Comparison of ENCODE assay signal across 1 cellular context in the genomic region with DNA sequence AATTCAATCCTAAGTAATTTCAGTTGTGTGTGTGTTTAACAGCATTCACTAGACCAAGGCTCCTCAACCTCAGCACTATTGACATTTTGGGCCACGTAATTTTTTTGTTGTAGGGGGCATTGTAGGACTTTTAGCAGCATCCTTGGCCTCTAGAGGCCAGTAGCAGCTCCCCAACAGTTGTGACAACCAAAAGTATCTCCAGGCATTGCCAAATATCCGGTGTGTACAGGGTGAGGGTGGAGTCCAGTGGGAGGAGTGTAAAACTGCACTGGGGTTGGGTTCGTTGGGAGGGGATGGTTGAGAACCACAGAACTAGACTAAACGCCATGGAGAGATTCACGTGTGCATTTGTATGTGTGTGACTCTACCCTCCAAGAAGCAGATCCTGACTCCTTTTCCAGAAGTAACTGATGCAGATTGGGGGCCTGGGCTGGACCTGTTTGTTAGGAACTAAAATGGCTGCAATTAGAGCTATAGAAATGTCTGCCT.
TF ChIP-seq lines count a peak whose summit lies in the region.

No MANE protein-coding gene starts in this region.

TF ChIP-seq in IMR-90, 13 proteins besides CTCF, POLR2A, EP300 and RAD21:
- TF ChIP-seq MAFK (IDR thresholded peaks at IDR 0.05; ENCODE audit: low read depth, low read length) (no peak), CEBPB (IDR thresholded peaks at IDR 0.05; ENCODE audit: low read depth, low read length) (peak; percentile 74), MXI1 (IDR thresholded peaks at IDR 0.05; ENCODE audit: borderline replicate concordance, low read depth, low read length) (no peak), USF2 (IDR thresholded peaks at IDR 0.05; ENCODE audit: low read depth, low read length) (no peak), RCOR1 (IDR thresholded peaks at IDR 0.05; ENCODE audit: insufficient replicate concordance, low read length) (no peak)
- TF ChIP-seq, protein P1, sequence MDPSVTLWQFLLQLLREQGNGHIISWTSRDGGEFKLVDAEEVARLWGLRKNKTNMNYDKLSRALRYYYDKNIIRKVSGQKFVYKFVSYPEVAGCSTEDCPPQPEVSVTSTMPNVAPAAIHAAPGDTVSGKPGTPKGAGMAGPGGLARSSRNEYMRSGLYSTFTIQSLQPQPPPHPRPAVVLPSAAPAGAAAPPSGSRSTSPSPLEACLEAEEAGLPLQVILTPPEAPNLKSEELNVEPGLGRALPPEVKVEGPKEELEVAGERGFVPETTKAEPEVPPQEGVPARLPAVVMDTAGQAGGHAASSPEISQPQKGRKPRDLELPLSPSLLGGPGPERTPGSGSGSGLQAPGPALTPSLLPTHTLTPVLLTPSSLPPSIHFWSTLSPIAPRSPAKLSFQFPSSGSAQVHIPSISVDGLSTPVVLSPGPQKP (IDR thresholded peaks at IDR 0.05; ENCODE audit: borderline replicate concordance, low read depth, low read length) = no peak
